Comparison of ENCODE assay signal across 13 cellular contexts in genomic region chr6:36242161-36242560, GRCh38. TPM values are rescaled to one million over a fixed set of nuclear protein-coding genes. Genes with fewer than 3 reads are reported as not detected.
"Had no signal": no experiment of that assay in that cellular context is flagged by ENCODE, and none has a peak within 500 bp of the region (broad histone marks: within the 10 kb centered on the region; RNA-seq: fewer than 3 reads in every experiment).

No MANE protein-coding gene starts in this region.

- ATAC-seq: stimulated activated naive CD8-positive, alpha-beta T cell treated with anti-CD3 and anti-CD28 coated beads, Interleukin-15, amount 100 ng/mL, for 72 hours had no signal

- H3K27ac Mint-ChIP-seq: activated T-helper 17 cell treated with anti-CD3 and anti-CD28 coated beads, Interleukin-2, amount 50 U/mL, for 72 hours had no signal

- H3K4me3 Mint-ChIP-seq: activated T-helper 17 cell treated with anti-CD3 and anti-CD28 coated beads, Interleukin-2, amount 50 U/mL, for 72 hours had no signal

- DNase-seq: activated CD4-positive, alpha-beta T cell treated with anti-CD3 and anti-CD28 coated beads, Interleukin-2, amount 50 U/mL, for 1 hour; activated naive CD4-positive, alpha-beta T cell treated with Interleukin-2 at 50 U/mL for 16 hours; naive thymus-derived CD4-positive, alpha-beta T cell; retina; stimulated activated CD4-positive, alpha-beta T cell treated with anti-CD3 and anti-CD28 coated beads, Interleukin-4, amount 100 ng/mL, for 1 hour; stimulated activated naive CD8-positive, alpha-beta T cell treated with anti-CD3 and anti-CD28 coated beads, Interleukin-15, amount 100 ng/mL, for 72 hours; T-helper 2 cell; testis; upper lobe of left lung had no signal

- H3K9me3 Mint-ChIP-seq: activated T-helper 17 cell treated with anti-CD3 and anti-CD28 coated beads, Interleukin-2, amount 50 U/mL, for 72 hours; stimulated activated naive CD8-positive, alpha-beta T cell treated with anti-CD3 and anti-CD28 coated beads, Interleukin-15, amount 100 ng/mL, for 72 hours had no signal

RNA-seq across cellular contexts. Expression of gene PNPLA1, which starts 27.7 kb away (rescaled TPM):
- total RNA-seq: activated CD8-positive, alpha-beta memory T cell treated with anti-CD3 and anti-CD28 coated beads for 36 hours; activated T-helper 17 cell treated with anti-CD3 and anti-CD28 coated beads, Interleukin-2, amount 50 U/mL, for 72 hours; cardiac septum; skeletal muscle tissue had no signal
- polyA plus RNA-seq: naive thymus-derived CD4-positive, alpha-beta T cell had no signal
